ENCODE assay signal across 1 cellular context in the genomic region with DNA sequence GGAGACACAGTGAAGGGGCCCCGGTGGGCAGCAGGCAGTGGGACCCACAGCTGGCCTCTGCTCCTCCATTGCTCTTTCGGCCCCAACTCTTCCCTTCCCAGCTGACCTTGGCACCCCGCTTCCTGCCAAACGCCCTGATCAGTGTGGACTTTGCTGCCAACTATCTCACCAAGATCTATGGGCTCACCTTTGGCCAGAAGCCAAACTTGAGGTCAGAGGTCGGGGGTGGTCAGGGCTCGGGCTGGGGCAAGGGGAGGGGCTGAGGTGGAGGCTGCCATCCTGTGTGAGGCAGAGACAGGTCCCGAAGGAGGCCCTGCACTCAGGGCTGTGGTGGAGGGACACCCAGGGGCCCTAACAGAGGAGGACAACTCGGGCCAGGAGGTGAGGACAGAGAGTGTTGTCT.
TF ChIP-seq lines count a peak whose summit lies in the region.

No MANE protein-coding gene starts in this region.

TF ChIP-seq in HepG2, 621 proteins besides CTCF, POLR2A, EP300 and RAD21 (continued from another document and continues in another):
- TF ChIP-seq, protein P1, sequence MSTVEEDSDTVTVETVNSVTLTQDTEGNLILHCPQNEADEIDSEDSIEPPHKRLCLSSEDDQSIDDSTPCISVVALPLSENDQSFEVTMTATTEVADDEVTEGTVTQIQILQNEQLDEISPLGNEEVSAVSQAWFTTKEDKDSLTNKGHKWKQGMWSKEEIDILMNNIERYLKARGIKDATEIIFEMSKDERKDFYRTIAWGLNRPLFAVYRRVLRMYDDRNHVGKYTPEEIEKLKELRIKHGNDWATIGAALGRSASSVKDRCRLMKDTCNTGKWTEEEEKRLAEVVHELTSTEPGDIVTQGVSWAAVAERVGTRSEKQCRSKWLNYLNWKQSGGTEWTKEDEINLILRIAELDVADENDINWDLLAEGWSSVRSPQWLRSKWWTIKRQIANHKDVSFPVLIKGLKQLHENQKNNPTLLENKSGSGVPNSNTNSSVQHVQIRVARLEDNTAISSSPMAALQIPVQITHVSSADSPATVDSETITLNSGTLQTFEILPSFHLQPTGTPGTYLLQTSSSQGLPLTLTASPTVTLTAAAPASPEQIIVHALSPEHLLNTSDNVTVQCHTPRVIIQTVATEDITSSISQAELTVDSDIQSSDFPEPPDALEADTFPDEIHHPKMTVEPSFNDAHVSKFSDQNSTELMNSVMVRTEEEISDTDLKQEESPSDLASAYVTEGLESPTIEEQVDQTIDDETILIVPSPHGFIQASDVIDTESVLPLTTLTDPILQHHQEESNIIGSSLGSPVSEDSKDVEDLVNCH (CRISPR knock-in tag; IDR thresholded peaks at IDR 0.05): no peak
- TF ChIP-seq IRF1 (CRISPR knock-in tag; IDR thresholded peaks at IDR 0.05; ENCODE audit: low read depth): no peak
- TF ChIP-seq TCF7L2 (IDR thresholded peaks at IDR 0.05; ENCODE audit: low read depth, low read length): no peak
- TF ChIP-seq GABPB1 (CRISPR knock-in tag; IDR thresholded peaks at IDR 0.05): 0 out of 2 replicates have a peak, but pooled peaks have one; percentile 24
- no peak for TF ChIP-seq NAIF1 (CRISPR knock-in tag; IDR thresholded peaks at IDR 0.05; ENCODE audit: borderline replicate concordance)
- no peak for TF ChIP-seq ZNF83 (CRISPR knock-in tag; IDR thresholded peaks at IDR 0.05; ENCODE audit: borderline replicate concordance)
- no peak for TF ChIP-seq PAWR (CRISPR knock-in tag; IDR thresholded peaks at IDR 0.05; ENCODE audit: borderline replicate concordance)
- TF ChIP-seq, protein P2, sequence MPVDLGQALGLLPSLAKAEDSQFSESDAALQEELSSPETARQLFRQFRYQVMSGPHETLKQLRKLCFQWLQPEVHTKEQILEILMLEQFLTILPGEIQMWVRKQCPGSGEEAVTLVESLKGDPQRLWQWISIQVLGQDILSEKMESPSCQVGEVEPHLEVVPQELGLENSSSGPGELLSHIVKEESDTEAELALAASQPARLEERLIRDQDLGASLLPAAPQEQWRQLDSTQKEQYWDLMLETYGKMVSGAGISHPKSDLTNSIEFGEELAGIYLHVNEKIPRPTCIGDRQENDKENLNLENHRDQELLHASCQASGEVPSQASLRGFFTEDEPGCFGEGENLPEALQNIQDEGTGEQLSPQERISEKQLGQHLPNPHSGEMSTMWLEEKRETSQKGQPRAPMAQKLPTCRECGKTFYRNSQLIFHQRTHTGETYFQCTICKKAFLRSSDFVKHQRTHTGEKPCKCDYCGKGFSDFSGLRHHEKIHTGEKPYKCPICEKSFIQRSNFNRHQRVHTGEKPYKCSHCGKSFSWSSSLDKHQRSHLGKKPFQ (CRISPR knock-in tag; IDR thresholded peaks at IDR 0.05; ENCODE audit: insufficient replicate concordance): no peak
- no peak for TF ChIP-seq THYN1 (CRISPR knock-in tag; IDR thresholded peaks at IDR 0.05; ENCODE audit: borderline replicate concordance, low read depth)
- TF ChIP-seq BCLAF1 (IDR thresholded peaks at IDR 0.05): no peak
- no peak for TF ChIP-seq PHF20 (CRISPR knock-in tag; IDR thresholded peaks at IDR 0.05)
- TF ChIP-seq SMAD3 (CRISPR knock-in tag; IDR thresholded peaks at IDR 0.05): no peak
- TF ChIP-seq ZNF264 (CRISPR knock-in tag; IDR thresholded peaks at IDR 0.05): no peak
- no peak for TF ChIP-seq NFATC3 (CRISPR knock-in tag; IDR thresholded peaks at IDR 0.05)
- no peak for TF ChIP-seq SMAD9 (CRISPR knock-in tag; IDR thresholded peaks at IDR 0.05)
- TF ChIP-seq ZMAT5 (CRISPR knock-in tag; IDR thresholded peaks at IDR 0.05; ENCODE audit: borderline replicate concordance, low read depth): no peak
- no peak for TF ChIP-seq ATF7 (IDR thresholded peaks at IDR 0.05)
- TF ChIP-seq ATF7 (CRISPR knock-in tag; IDR thresholded peaks at IDR 0.05): no peak
- no peak for TF ChIP-seq TBL1XR1 (IDR thresholded peaks at IDR 0.05; ENCODE audit: borderline replicate concordance, low read length, partially characterized antibody)
- no peak for TF ChIP-seq SP140L (CRISPR knock-in tag; IDR thresholded peaks at IDR 0.05; ENCODE audit: borderline replicate concordance)
- TF ChIP-seq HIVEP1 (CRISPR knock-in tag; IDR thresholded peaks at IDR 0.05): no peak
- no peak for TF ChIP-seq MXI1 (IDR thresholded peaks at IDR 0.05; ENCODE audit: borderline replicate concordance, low read depth, low read length)
- TF ChIP-seq, protein P3, sequence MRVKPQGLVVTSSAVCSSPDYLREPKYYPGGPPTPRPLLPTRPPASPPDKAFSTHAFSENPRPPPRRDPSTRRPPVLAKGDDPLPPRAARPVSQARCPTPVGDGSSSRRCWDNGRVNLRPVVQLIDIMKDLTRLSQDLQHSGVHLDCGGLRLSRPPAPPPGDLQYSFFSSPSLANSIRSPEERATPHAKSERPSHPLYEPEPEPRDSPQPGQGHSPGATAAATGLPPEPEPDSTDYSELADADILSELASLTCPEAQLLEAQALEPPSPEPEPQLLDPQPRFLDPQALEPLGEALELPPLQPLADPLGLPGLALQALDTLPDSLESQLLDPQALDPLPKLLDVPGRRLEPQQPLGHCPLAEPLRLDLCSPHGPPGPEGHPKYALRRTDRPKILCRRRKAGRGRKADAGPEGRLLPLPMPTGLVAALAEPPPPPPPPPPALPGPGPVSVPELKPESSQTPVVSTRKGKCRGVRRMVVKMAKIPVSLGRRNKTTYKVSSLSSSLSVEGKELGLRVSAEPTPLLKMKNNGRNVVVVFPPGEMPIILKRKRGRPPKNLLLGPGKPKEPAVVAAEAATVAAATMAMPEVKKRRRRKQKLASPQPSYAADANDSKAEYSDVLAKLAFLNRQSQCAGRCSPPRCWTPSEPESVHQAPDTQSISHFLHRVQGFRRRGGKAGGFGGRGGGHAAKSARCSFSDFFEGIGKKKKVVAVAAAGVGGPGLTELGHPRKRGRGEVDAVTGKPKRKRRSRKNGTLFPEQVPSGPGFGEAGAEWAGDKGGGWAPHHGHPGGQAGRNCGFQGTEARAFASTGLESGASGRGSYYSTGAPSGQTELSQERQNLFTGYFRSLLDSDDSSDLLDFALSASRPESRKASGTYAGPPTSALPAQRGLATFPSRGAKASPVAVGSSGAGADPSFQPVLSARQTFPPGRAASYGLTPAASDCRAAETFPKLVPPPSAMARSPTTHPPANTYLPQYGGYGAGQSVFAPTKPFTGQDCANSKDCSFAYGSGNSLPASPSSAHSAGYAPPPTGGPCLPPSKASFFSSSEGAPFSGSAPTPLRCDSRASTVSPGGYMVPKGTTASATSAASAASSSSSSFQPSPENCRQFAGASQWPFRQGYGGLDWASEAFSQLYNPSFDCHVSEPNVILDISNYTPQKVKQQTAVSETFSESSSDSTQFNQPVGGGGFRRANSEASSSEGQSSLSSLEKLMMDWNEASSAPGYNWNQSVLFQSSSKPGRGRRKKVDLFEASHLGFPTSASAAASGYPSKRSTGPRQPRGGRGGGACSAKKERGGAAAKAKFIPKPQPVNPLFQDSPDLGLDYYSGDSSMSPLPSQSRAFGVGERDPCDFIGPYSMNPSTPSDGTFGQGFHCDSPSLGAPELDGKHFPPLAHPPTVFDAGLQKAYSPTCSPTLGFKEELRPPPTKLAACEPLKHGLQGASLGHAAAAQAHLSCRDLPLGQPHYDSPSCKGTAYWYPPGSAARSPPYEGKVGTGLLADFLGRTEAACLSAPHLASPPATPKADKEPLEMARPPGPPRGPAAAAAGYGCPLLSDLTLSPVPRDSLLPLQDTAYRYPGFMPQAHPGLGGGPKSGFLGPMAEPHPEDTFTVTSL (CRISPR knock-in tag; IDR thresholded peaks at IDR 0.05; ENCODE audit: borderline replicate concordance): no peak
- no peak for TF ChIP-seq FOXO4 (CRISPR knock-in tag; conservative IDR thresholded peaks at IDR 0.05)
- TF ChIP-seq CHD2 (IDR thresholded peaks at IDR 0.05; ENCODE audit: low read depth, low read length): no peak
- peak; percentile 51; the same call in 1 of the 2 replicates for TF ChIP-seq MTA1 (CRISPR knock-in tag; IDR thresholded peaks at IDR 0.05; ENCODE audit: borderline replicate concordance)
- TF ChIP-seq ZNF17 (CRISPR knock-in tag; IDR thresholded peaks at IDR 0.05): no peak
- TF ChIP-seq GTF2F1 (IDR thresholded peaks at IDR 0.05; ENCODE audit: low read length): no peak
- no peak for TF ChIP-seq HDAC6 (IDR thresholded peaks at IDR 0.05; ENCODE audit: low read depth, low read length)
- no peak for TF ChIP-seq RNF2 (conservative IDR thresholded peaks at IDR 0.05; ENCODE audit: low read depth)
- no peak for TF ChIP-seq SOX13 (IDR thresholded peaks at IDR 0.05)
- TF ChIP-seq SOX13 (CRISPR knock-in tag; conservative IDR thresholded peaks at IDR 0.05 in 1 of 2, IDR thresholded peaks at IDR 0.05 in 1 of 2): peak in 1 of 2 experiments; percentile 12; a peak in 1 of 4 replicates
- TF ChIP-seq JUNB (CRISPR knock-in tag; IDR thresholded peaks at IDR 0.05; ENCODE audit: borderline replicate concordance): no peak
- TF ChIP-seq KLF9 (CRISPR knock-in tag; IDR thresholded peaks at IDR 0.05; ENCODE audit: low read depth): no peak
- 0 out of 2 replicates have a peak, but pooled peaks have one; percentile 18 for TF ChIP-seq REPIN1 (CRISPR knock-in tag; IDR thresholded peaks at IDR 0.05; ENCODE audit: borderline replicate concordance, low read depth)
- no peak for TF ChIP-seq MIER2 (CRISPR knock-in tag; IDR thresholded peaks at IDR 0.05)
- no peak for TF ChIP-seq MXD4 (CRISPR knock-in tag; IDR thresholded peaks at IDR 0.05)
- TF ChIP-seq ASH2L (IDR thresholded peaks at IDR 0.05; ENCODE audit: insufficient read length, low read depth, low read length): no peak
- no peak for TF ChIP-seq SMAD1 (CRISPR knock-in tag; IDR thresholded peaks at IDR 0.05; ENCODE audit: borderline replicate concordance, low read depth)
- TF ChIP-seq IRX3 (CRISPR knock-in tag; IDR thresholded peaks at IDR 0.05; ENCODE audit: borderline replicate concordance, low read depth): no peak
- TF ChIP-seq BCL6 (CRISPR knock-in tag; IDR thresholded peaks at IDR 0.05): no peak
- no peak for TF ChIP-seq SRSF1 (optimal IDR thresholded peaks at IDR 0.05; ENCODE audit: low read depth, low read length)
- TF ChIP-seq, protein P4, sequence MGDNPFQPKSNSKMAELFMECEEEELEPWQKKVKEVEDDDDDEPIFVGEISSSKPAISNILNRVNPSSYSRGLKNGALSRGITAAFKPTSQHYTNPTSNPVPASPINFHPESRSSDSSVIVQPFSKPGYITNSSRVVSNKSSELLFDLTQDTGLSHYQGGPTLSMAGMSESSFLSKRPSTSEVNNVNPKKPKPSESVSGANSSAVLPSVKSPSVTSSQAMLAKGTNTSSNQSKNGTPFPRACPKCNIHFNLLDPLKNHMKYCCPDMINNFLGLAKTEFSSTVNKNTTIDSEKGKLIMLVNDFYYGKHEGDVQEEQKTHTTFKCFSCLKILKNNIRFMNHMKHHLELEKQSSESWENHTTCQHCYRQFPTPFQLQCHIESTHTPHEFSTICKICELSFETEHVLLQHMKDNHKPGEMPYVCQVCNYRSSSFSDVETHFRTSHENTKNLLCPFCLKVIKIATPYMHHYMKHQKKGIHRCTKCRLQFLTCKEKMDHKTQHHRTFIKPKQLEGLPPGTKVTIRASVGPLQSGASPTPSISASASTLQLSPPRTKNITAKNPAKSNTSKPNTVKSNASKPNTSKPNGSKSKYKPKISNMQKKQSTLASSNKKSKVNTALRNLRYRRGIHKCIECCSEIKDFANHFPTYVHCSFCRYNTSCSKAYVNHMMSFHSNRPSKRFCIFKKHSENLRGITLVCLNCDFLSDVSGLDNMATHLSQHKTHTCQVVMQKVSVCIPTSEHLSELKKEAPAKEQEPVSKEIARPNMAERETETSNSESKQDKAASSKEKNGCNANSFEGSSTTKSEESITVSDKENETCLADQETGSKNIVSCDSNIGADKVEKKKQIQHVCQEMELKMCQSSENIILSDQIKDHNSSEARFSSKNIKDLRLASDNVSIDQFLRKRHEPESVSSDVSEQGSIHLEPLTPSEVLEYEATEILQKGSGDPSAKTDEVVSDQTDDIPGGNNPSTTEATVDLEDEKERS (CRISPR knock-in tag; IDR thresholded peaks at IDR 0.05): no peak
- TF ChIP-seq ZNF263 (CRISPR knock-in tag; IDR thresholded peaks at IDR 0.05): 0 out of 2 replicates have a peak, but pooled peaks have one; percentile 15
- TF ChIP-seq ZNF430 (CRISPR knock-in tag; IDR thresholded peaks at IDR 0.05): no peak
- 0 out of 2 replicates have a peak, but pooled peaks have one; percentile 31 for TF ChIP-seq ZNF580 (CRISPR knock-in tag; IDR thresholded peaks at IDR 0.05; ENCODE audit: borderline replicate concordance, low read depth)
- TF ChIP-seq DNMT3B (CRISPR knock-in tag; conservative IDR thresholded peaks at IDR 0.05): no peak
